1 cellular context compared by ENCODE assay signal in the genomic region with DNA sequence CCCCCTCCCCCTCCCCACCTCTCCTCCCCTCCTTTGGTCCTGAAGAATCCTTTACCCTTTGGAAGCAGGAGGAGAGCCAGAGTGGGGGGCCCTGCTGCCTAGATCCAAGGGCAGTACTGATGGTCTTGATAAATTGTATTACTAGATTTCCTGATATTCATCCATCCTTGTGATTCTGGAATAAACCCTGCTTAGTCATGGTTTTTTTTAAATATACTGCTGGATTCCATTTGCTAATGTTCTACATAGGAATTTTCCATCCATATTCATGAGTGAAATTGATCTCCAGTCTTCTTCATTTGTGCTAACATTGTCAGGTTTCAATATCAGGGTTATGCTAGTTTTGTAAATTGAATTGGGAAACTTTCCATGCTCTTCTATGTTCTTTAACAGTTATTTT.
A peak's percentile ranks its signal among the peaks of the same experiment; 100 is the strongest.
TF ChIP-seq lines count a peak whose summit lies in the region.

No MANE protein-coding gene starts in this region.

TF ChIP-seq in IMR-90, 13 proteins besides CTCF, POLR2A, EP300 and RAD21:
- TF ChIP-seq FOS (IDR thresholded peaks at IDR 0.05; ENCODE audit: low read depth, low read length) (no peak), NFE2L2 (IDR thresholded peaks at IDR 0.05; ENCODE audit: low read depth, low read length) (peak; percentile 21; the same call in 1 of the 2 replicates)
